In the genomic region with DNA sequence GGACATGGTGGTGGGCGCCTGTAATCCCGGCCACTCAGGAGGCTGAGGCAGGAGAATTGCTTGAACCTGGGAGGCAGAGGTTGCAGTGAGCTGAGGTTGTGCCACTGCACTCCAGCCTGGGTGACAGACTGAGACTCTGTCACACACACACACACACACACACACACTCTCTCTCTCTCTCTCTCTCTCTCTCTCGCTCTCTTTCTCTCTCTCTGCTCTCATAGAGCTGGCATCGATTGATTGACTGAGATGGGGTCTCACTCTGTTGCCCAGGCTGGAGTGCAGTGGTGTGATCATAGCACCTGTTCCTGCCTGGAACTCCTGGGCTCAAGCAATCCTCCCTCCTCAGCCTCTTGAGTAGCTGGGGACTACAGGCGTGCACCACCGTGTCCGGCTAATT, we compare ENCODE assay signal across 6 cellular contexts. TPM values are rescaled to one million over a fixed set of nuclear protein-coding genes. Genes with fewer than 3 reads are reported as not detected.
"Had no signal": no experiment of that assay in that cellular context is flagged by ENCODE, and none has a peak within 500 bp of the region (broad histone marks: within the 10 kb centered on the region; RNA-seq: fewer than 3 reads in every experiment).

No MANE protein-coding gene starts in this region.

RNA-seq across cellular contexts. Expression of a gene that starts 23.5 kb away (rescaled TPM):
- total RNA-seq: HT-29 had no signal

RNA-seq across cellular contexts. Expression of a gene that starts 51.3 kb away (rescaled TPM):
- total RNA-seq: HT-29, LHCN-M2, MCF 10A, PC-3, SK-MEL-5 had no signal

RNA-seq across cellular contexts. Expression of a gene that starts 56.8 kb away (rescaled TPM):
- total RNA-seq: HT-29, MCF 10A, OCI-LY7, PC-3, SK-MEL-5 had no signal
